ENCODE assay signal across 8 cellular contexts in the genomic region with DNA sequence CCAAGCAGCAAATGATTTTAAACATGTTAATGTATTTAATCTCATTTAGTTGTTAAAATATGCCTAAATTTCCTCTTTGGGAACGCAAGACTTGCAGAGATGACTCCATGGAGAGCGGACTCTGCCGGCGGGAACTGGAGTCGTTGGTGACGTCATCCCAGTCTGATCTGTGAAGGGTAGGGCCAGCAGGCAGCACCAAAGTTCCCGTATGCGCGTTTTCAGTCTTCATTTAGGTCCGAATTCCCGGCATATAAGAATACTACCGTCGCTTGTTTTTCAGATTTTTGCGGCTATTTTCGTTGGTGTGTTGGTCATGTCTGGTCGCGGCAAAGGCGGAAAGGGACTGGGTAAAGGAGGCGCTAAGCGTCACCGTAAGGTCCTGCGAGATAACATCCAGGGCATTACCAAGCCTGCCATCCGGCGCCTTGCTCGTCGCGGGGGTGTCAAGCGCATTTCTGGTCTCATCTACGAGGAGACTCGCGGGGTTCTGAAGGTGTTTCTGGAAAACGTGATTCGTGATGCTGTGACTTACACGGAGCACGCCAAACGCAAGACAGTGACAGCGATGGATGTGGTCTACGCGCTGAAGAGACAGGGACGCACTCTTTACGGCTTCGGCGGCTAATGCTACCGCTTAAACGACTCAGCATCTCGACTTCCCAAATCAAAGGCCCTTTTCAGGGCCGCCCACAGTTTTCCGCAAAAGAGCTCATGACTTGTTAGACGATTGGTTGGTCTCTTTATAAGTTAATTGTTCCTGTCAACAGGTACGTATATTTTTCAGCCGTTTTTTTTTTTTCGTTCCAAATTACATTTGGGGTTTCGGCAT.
DNase-seq lines count a peak whose midpoint lies in the region; ATAC-seq, FAIRE-seq and TF ChIP-seq lines count a peak whose summit lies in the region.

No MANE protein-coding gene starts in this region.

- H3K4me3 ChIP-seq in MG63 (peak overlapping the region; percentile 65), gastroesophageal sphincter (peak overlapping the region; percentile 62 to 76), neutrophil (ENCODE audit: low read depth in 1 of 2, low read length in 1 of 2) (peak overlapping the region; percentile 60 to 89), testis (peak overlapping the region; percentile 67 to 69)

- TF ChIP-seq EP300 in gastroesophageal sphincter (IDR thresholded peaks at IDR 0.05) = no peak

- peak; percentile 93 for ATAC-seq in gastroesophageal sphincter

- no peaks in the 10 kb centered on the region for H3K27me3 ChIP-seq in MG63
- H3K27me3 ChIP-seq in gastroesophageal sphincter = peaks cover 5% of the 10 kb centered on the region
- no peaks in the 10 kb centered on the region for H3K27me3 ChIP-seq in neutrophil
- H3K27me3 ChIP-seq in testis = no peaks in the 10 kb centered on the region

- H3K36me3 ChIP-seq in MG63 (no peaks in the 10 kb centered on the region), gastroesophageal sphincter (no peaks in the 10 kb centered on the region), neutrophil (no peaks in the 10 kb centered on the region), testis (ENCODE audit: low read depth, missing control alignments) (no peaks in the 10 kb centered on the region)

- peak; percentile 99 for DNase-seq in ELF-1 (ENCODE audit: low read depth, low spot score)
- no peak for DNase-seq in H54 (ENCODE audit: insufficient read length, low spot score)
- peak; percentile 93 for DNase-seq in MG63
- peak; percentile 62 for DNase-seq in activated gamma-delta T cell treated with anti-CD3 and anti-CD28 coated beads, Interleukin-2, amount 50 U/mL, for 16 hours (ENCODE audit: low read depth)
- peak; percentile 99 for DNase-seq in testis

- peak overlapping the region; percentile 90 to 98 (median 95) for H3K27ac ChIP-seq in gastroesophageal sphincter
- peak overlapping the region; percentile 96 for H3K27ac ChIP-seq in neutrophil
- H3K27ac ChIP-seq in testis = peak overlapping the region; percentile 84 to 90

- H3K9me3 ChIP-seq in MG63 (no peaks in the 10 kb centered on the region), gastroesophageal sphincter (no peaks in the 10 kb centered on the region), neutrophil (peaks cover 4% of the 10 kb centered on the region), testis (no peaks in the 10 kb centered on the region)

- TF ChIP-seq POLR2A in H54 (IDR thresholded peaks at IDR 0.05; ENCODE audit: low read depth, low read length) (peak; percentile 63), Raji (IDR thresholded peaks at IDR 0.05; ENCODE audit: insufficient read depth, low read depth, low read length) (peak; percentile 98), gastroesophageal sphincter (IDR thresholded peaks at IDR 0.05) (peak; percentile 97 to 99), testis (IDR thresholded peaks at IDR 0.05) (peak; percentile 9)

- TF ChIP-seq CTCF in gastroesophageal sphincter (IDR thresholded peaks at IDR 0.05) = peak; percentile 22 to 57 (median 45)
- TF ChIP-seq CTCF in neutrophil (IDR thresholded peaks at IDR 0.05) = peak; percentile 57
- peak in 1 of 3 experiments; percentile 26 for TF ChIP-seq CTCF in testis (IDR thresholded peaks at IDR 0.05)

- intact Hi-C loops in testis (cut with DNase I; ENCODE audit: low total_unique reads) = no loop called here

- FAIRE-seq in H54 (lab: Jason Lieb, UNC) = no peak

- peaks cover 0 to 33% (median 0%) of the 10 kb centered on the region in 3 donors for H3K4me1 ChIP-seq in gastroesophageal sphincter
- peaks cover 30 to 37% of the 10 kb centered on the region in 2 experiments for H3K4me1 ChIP-seq in neutrophil (ENCODE audit: control insufficient read depth in 1 of 2, insufficient read depth in 1 of 2, low read depth in 1 of 2, low read length in 1 of 2)
- no peaks in the 10 kb centered on the region for H3K4me1 ChIP-seq in testis

- 0 to 2% methylated on average over 23 to 25 of the region's 53 CpGs for WGBS in gastroesophageal sphincter (ENCODE audit: low coverage in 1 of 2), 2 donors
- 2% methylated on average over 40 to 53 of the region's 53 CpGs for WGBS in testis, 2 donors

Comparison
In these comparisons a context has a peak if more than half of its experiments do, and no peak if none do; other contexts are left out.
1. POLR2A ChIP-seq: peak in every context shown above with its lines; median percentile 98 in Raji; 98 in gastroesophageal sphincter; 63 in H54; 9 in testis.